11 cellular contexts compared by ENCODE assay signal in the genomic region with DNA sequence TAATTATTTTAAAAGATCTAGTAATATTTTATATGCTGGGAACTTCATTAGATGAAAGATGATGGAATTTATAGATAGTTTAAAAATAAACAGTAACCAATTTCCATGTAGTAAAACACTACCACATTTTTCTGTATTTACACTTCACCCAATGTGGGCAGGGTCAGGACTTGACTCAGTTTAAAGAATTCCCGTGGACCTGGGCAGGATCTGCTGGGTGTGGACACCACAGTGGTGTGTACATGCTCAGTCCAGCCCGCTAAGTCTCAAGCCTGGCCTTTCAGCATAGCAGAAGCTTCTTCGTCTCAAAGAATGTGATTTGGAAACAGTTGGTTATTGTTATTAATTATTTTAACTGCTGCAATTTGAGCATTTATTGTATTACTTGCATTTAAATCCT.
DNase-seq lines count a peak whose midpoint lies in the region; ATAC-seq, FAIRE-seq and TF ChIP-seq lines count a peak whose summit lies in the region.
"Had no signal": no experiment of that assay in that cellular context is flagged by ENCODE, and none has a peak within 500 bp of the region (broad histone marks: within the 10 kb centered on the region; RNA-seq: fewer than 3 reads in every experiment).

No MANE protein-coding gene starts in this region.

- intact Hi-C loops in mucosa of descending colon (cut with DNase I, micrococcal nuclease) (no loop called here), uterus (cut with DNase I; ENCODE audit: low total_unique reads) (no loop called here)

- ATAC-seq in RWPE2 (ENCODE audit: low read depth) (peak; percentile 64), mucosa of descending colon (peak; percentile 44)

- H3K4me3 ChIP-seq in RWPE2 (ENCODE audit: severe bottlenecking) = no peak overlapping the region
- no peak overlapping the region for H3K4me3 ChIP-seq in fibroblast of lung (replicated peaks in 1 of 4; ENCODE audit: control extremely low read depth in 1 of 4, insufficient read depth in 1 of 4, low read depth in 3 of 4, low read length in 4 of 4)
- H3K4me3 ChIP-seq in mucosa of descending colon = no peak overlapping the region
- no peak overlapping the region for H3K4me3 ChIP-seq in uterus

- TF ChIP-seq CTCF in RWPE2 (IDR thresholded peaks at IDR 0.05; ENCODE audit: poor library complexity, severe bottlenecking) (no peak), fibroblast of lung (conservative IDR thresholded peaks at IDR 0.05 in 1 of 2, IDR thresholded peaks at IDR 0.05 in 1 of 2; ENCODE audit: low read depth in 1 of 2, low read length in 2 of 2) (no peak), mucosa of descending colon (IDR thresholded peaks at IDR 0.05) (no peak), uterus (IDR thresholded peaks at IDR 0.05) (no peak)

- H3K9me3 ChIP-seq in RWPE2 (ENCODE audit: severe bottlenecking) = no peaks in the 10 kb centered on the region
- H3K9me3 ChIP-seq in fibroblast of lung (ENCODE audit: control insufficient read depth, insufficient read depth, low read depth, low read length) = no peaks in the 10 kb centered on the region
- H3K9me3 ChIP-seq in mucosa of descending colon = no peaks in the 10 kb centered on the region
- no peaks in the 10 kb centered on the region for H3K9me3 ChIP-seq in uterus

- H3K4me2 ChIP-seq in fibroblast of lung (ENCODE audit: extremely low read depth, insufficient read depth, low read length) = no peak overlapping the region

- no peaks in the 10 kb centered on the region for H4K20me1 ChIP-seq in fibroblast of lung (ENCODE audit: control insufficient read depth, extremely low read depth, insufficient read depth, low read length)

- H3K9ac ChIP-seq in fibroblast of lung (ENCODE audit: insufficient read depth, low read length) = no peak overlapping the region

- TF ChIP-seq POLR2A in uterus (IDR thresholded peaks at IDR 0.05) = no peak

- no peak overlapping the region for H2AFZ ChIP-seq in fibroblast of lung (ENCODE audit: low read length)

- H3K27me3 ChIP-seq in RWPE2 (ENCODE audit: insufficient read depth, poor library complexity, severe bottlenecking) (no peaks in the 10 kb centered on the region), fibroblast of lung (ENCODE audit: control insufficient read depth, insufficient read depth, low read length) (no peaks in the 10 kb centered on the region), uterus (no peaks in the 10 kb centered on the region)

- H3K4me1 ChIP-seq in RWPE2 (ENCODE audit: insufficient read depth, poor library complexity, severe bottlenecking) (peaks cover 16% of the 10 kb centered on the region), fibroblast of lung (ENCODE audit: control insufficient read depth, extremely low read depth, insufficient read depth, low read length) (peaks cover 2% of the 10 kb centered on the region), mucosa of descending colon (ENCODE audit: low read depth) (peaks cover 23% of the 10 kb centered on the region), uterus (peaks cover 9 to 19% of the 10 kb centered on the region in 2 donors)

- FAIRE-seq in urothelium cell line (lab: Jason Lieb, UNC) = no peak
- FAIRE-seq: RCC 7860 had no signal

- peak overlapping the region; percentile 33 for H3K27ac ChIP-seq in RWPE2 (ENCODE audit: poor library complexity, severe bottlenecking)
- H3K27ac ChIP-seq in fibroblast of lung (ENCODE audit: insufficient read depth, low read length) = no peak overlapping the region
- peak overlapping the region; percentile 83 to 85 for H3K27ac ChIP-seq in uterus

- DNase-seq in RWPE2 (ENCODE audit: low spot score) = no peak
- peak; percentile 24 to 72 for DNase-seq in fibroblast of lung (ENCODE audit: low read depth in 2 of 2)
- DNase-seq in mucosa of descending colon = peak in 1 of 3 donors; percentile 24
- peak in 1 of 2 donors; percentile 43 for DNase-seq in uterus
- no peak for DNase-seq in D341Med (ENCODE audit: low spot score)
- DNase-seq in urothelium cell line (ENCODE audit: low spot score) = no peak
- no peak for DNase-seq in HT-29 (ENCODE audit: low spot score)
- DNase-seq: GOT3, KG1, NCI-H2171 had no signal

- H3K79me2 ChIP-seq in fibroblast of lung (ENCODE audit: control insufficient read depth, insufficient read depth, low read length) = no peaks in the 10 kb centered on the region

- H3K36me3 ChIP-seq in RWPE2 (ENCODE audit: low read depth) (no peaks in the 10 kb centered on the region), fibroblast of lung (ENCODE audit: control insufficient read depth, insufficient read depth, low read length) (peaks cover 1% of the 10 kb centered on the region), mucosa of descending colon (ENCODE audit: low read depth) (no peaks in the 10 kb centered on the region), uterus (no peaks in the 10 kb centered on the region)

Comparison
In these comparisons a context has a peak if more than half of its experiments do, and no peak if none do; other contexts are left out.
1. DNase-seq: peak in fibroblast of lung (2 of 2); none in RWPE2 (single experiment), D341Med (single experiment), urothelium cell line (single experiment) and HT-29 (single experiment).